ENCODE assay signal across 1 cellular context in the genomic region with DNA sequence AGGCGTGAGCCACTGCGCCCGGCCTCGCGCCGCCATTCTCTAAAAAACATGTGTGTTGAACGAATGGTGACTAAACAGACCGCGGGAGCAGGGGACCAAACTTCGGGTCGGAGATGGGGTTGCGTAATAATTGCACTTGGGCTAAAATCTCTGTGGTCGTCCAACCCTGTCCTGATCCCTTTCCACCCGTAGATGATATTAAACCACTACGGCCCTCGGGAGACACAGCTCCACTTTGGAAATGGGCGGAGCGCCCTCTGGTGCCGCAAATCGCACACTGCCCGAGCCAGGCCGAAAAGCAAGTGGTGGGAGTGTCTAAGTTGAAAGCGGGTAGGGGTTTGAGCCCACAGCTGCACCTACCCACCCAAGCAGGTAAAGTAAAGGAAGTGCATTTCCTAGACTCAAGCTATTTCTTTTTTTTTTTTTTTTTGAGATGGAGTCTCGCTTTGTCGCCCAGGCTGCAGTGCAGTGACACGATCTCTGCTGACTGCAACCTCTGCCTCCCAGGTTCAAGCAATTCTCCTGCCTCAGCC.
TF ChIP-seq lines count a peak whose summit lies in the region.

No MANE protein-coding gene starts in this region.

TF ChIP-seq in HepG2, 621 proteins besides CTCF, POLR2A, EP300 and RAD21 (continued from another document):
- TF ChIP-seq, protein P1, sequence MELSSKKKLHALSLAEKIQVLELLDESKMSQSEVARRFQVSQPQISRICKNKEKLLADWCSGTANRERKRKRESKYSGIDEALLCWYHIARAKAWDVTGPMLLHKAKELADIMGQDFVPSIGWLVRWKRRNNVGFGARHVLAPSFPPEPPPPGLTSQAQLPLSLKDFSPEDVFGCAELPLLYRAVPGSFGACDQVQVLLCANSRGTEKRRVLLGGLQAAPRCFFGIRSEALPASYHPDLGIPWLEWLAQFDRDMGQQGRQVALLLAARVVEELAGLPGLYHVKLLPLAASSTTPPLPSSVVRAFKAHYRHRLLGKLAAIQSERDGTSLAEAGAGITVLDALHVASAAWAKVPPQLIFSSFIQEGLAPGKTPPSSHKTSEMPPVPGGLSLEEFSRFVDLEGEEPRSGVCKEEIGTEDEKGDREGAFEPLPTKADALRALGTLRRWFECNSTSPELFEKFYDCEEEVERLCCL (CRISPR knock-in tag; IDR thresholded peaks at IDR 0.05; ENCODE audit: borderline replicate concordance): no peak
- TF ChIP-seq TEAD3 (CRISPR knock-in tag; optimal IDR thresholded peaks at IDR 0.05; ENCODE audit: borderline replicate concordance): peak; percentile 15
- 0 out of 2 replicates have a peak, but pooled peaks have one; percentile 31 for TF ChIP-seq RXRB (CRISPR knock-in tag; IDR thresholded peaks at IDR 0.05; ENCODE audit: borderline replicate concordance)
- TF ChIP-seq THAP11 (CRISPR knock-in tag; IDR thresholded peaks at IDR 0.05): peak; percentile 86
- TF ChIP-seq ZNF468 (CRISPR knock-in tag; IDR thresholded peaks at IDR 0.05): no peak
- TF ChIP-seq FIP1L1 (IDR thresholded peaks at IDR 0.05; ENCODE audit: borderline replicate concordance, insufficient read depth, low read depth, low read length): no peak
- peak; percentile 80 for TF ChIP-seq CCDC6 (CRISPR knock-in tag; IDR thresholded peaks at IDR 0.05)
- no peak for TF ChIP-seq ZNF772 (CRISPR knock-in tag; IDR thresholded peaks at IDR 0.05)
- TF ChIP-seq, protein P2, sequence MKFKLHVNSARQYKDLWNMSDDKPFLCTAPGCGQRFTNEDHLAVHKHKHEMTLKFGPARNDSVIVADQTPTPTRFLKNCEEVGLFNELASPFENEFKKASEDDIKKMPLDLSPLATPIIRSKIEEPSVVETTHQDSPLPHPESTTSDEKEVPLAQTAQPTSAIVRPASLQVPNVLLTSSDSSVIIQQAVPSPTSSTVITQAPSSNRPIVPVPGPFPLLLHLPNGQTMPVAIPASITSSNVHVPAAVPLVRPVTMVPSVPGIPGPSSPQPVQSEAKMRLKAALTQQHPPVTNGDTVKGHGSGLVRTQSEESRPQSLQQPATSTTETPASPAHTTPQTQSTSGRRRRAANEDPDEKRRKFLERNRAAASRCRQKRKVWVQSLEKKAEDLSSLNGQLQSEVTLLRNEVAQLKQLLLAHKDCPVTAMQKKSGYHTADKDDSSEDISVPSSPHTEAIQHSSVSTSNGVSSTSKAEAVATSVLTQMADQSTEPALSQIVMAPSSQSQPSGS (CRISPR knock-in tag; IDR thresholded peaks at IDR 0.05): no peak
- TF ChIP-seq ZNF143 (CRISPR knock-in tag; IDR thresholded peaks at IDR 0.05): peak; percentile 27; the same call in 1 of the 2 replicates
- no peak for TF ChIP-seq HNRNPLL (IDR thresholded peaks at IDR 0.05; ENCODE audit: low read depth, low read length, poor library complexity, severe bottlenecking)
- no peak for TF ChIP-seq NR2C2 (CRISPR knock-in tag; IDR thresholded peaks at IDR 0.05; ENCODE audit: borderline replicate concordance)
- TF ChIP-seq, protein P3, sequence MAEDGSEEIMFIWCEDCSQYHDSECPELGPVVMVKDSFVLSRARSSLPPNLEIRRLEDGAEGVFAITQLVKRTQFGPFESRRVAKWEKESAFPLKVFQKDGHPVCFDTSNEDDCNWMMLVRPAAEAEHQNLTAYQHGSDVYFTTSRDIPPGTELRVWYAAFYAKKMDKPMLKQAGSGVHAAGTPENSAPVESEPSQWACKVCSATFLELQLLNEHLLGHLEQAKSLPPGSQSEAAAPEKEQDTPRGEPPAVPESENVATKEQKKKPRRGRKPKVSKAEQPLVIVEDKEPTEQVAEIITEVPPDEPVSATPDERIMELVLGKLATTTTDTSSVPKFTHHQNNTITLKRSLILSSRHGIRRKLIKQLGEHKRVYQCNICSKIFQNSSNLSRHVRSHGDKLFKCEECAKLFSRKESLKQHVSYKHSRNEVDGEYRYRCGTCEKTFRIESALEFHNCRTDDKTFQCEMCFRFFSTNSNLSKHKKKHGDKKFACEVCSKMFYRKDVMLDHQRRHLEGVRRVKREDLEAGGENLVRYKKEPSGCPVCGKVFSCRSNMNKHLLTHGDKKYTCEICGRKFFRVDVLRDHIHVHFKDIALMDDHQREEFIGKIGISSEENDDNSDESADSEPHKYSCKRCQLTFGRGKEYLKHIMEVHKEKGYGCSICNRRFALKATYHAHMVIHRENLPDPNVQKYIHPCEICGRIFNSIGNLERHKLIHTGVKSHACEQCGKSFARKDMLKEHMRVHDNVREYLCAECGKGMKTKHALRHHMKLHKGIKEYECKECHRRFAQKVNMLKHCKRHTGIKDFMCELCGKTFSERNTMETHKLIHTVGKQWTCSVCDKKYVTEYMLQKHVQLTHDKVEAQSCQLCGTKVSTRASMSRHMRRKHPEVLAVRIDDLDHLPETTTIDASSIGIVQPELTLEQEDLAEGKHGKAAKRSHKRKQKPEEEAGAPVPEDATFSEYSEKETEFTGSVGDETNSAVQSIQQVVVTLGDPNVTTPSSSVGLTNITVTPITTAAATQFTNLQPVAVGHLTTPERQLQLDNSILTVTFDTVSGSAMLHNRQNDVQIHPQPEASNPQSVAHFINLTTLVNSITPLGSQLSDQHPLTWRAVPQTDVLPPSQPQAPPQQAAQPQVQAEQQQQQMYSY (CRISPR knock-in tag; IDR thresholded peaks at IDR 0.05): no peak
- no peak for TF ChIP-seq ZC3H4 (CRISPR knock-in tag; IDR thresholded peaks at IDR 0.05; ENCODE audit: borderline replicate concordance)
- no peak for TF ChIP-seq ZBTB20 (CRISPR knock-in tag; IDR thresholded peaks at IDR 0.05; ENCODE audit: borderline replicate concordance, low read depth)
- TF ChIP-seq, protein P4, sequence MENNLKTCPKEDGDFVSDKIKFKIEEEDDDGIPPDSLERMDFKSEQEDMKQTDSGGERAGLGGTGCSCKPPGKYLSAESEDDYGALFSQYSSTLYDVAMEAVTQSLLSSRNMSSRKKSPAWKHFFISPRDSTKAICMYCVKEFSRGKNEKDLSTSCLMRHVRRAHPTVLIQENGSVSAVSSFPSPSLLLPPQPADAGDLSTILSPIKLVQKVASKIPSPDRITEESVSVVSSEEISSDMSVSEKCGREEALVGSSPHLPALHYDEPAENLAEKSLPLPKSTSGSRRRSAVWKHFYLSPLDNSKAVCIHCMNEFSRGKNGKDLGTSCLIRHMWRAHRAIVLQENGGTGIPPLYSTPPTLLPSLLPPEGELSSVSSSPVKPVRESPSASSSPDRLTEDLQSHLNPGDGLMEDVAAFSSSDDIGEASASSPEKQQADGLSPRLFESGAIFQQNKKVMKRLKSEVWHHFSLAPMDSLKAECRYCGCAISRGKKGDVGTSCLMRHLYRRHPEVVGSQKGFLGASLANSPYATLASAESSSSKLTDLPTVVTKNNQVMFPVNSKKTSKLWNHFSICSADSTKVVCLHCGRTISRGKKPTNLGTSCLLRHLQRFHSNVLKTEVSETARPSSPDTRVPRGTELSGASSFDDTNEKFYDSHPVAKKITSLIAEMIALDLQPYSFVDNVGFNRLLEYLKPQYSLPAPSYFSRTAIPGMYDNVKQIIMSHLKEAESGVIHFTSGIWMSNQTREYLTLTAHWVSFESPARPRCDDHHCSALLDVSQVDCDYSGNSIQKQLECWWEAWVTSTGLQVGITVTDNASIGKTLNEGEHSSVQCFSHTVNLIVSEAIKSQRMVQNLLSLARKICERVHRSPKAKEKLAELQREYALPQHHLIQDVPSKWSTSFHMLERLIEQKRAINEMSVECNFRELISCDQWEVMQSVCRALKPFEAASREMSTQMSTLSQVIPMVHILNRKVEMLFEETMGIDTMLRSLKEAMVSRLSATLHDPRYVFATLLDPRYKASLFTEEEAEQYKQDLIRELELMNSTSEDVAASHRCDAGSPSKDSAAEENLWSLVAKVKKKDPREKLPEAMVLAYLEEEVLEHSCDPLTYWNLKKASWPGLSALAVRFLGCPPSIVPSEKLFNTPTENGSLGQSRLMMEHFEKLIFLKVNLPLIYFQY (CRISPR knock-in tag; IDR thresholded peaks at IDR 0.05; ENCODE audit: borderline replicate concordance): no peak
- TF ChIP-seq ZNF781 (CRISPR knock-in tag; IDR thresholded peaks at IDR 0.05; ENCODE audit: borderline replicate concordance, not compliant biosample characterization): no peak
- no peak for TF ChIP-seq SP4 (CRISPR knock-in tag; IDR thresholded peaks at IDR 0.05)
- TF ChIP-seq BRD4 (CRISPR knock-in tag; IDR thresholded peaks at IDR 0.05): no peak
- no peak for TF ChIP-seq IRX3 (CRISPR knock-in tag; IDR thresholded peaks at IDR 0.05; ENCODE audit: borderline replicate concordance, low read depth)
- peak; percentile 66 for TF ChIP-seq HIVEP1 (CRISPR knock-in tag; IDR thresholded peaks at IDR 0.05)
- no peak for TF ChIP-seq FOXA1 (IDR thresholded peaks at IDR 0.05)
- TF ChIP-seq FOXA1 (CRISPR knock-in tag; IDR thresholded peaks at IDR 0.05): no peak
- TF ChIP-seq POLR2G (IDR thresholded peaks at IDR 0.05; ENCODE audit: low read depth, low read length): no peak
- TF ChIP-seq, protein P5, sequence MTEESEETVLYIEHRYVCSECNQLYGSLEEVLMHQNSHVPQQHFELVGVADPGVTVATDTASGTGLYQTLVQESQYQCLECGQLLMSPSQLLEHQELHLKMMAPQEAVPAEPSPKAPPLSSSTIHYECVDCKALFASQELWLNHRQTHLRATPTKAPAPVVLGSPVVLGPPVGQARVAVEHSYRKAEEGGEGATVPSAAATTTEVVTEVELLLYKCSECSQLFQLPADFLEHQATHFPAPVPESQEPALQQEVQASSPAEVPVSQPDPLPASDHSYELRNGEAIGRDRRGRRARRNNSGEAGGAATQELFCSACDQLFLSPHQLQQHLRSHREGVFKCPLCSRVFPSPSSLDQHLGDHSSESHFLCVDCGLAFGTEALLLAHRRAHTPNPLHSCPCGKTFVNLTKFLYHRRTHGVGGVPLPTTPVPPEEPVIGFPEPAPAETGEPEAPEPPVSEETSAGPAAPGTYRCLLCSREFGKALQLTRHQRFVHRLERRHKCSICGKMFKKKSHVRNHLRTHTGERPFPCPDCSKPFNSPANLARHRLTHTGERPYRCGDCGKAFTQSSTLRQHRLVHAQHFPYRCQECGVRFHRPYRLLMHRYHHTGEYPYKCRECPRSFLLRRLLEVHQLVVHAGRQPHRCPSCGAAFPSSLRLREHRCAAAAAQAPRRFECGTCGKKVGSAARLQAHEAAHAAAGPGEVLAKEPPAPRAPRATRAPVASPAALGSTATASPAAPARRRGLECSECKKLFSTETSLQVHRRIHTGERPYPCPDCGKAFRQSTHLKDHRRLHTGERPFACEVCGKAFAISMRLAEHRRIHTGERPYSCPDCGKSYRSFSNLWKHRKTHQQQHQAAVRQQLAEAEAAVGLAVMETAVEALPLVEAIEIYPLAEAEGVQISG (CRISPR knock-in tag; IDR thresholded peaks at IDR 0.05): no peak
- TF ChIP-seq TSC22D2 (CRISPR knock-in tag; IDR thresholded peaks at IDR 0.05; ENCODE audit: borderline replicate concordance): no peak
- TF ChIP-seq, protein P6, sequence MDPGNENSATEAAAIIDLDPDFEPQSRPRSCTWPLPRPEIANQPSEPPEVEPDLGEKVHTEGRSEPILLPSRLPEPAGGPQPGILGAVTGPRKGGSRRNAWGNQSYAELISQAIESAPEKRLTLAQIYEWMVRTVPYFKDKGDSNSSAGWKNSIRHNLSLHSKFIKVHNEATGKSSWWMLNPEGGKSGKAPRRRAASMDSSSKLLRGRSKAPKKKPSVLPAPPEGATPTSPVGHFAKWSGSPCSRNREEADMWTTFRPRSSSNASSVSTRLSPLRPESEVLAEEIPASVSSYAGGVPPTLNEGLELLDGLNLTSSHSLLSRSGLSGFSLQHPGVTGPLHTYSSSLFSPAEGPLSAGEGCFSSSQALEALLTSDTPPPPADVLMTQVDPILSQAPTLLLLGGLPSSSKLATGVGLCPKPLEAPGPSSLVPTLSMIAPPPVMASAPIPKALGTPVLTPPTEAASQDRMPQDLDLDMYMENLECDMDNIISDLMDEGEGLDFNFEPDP (CRISPR knock-in tag; conservative IDR thresholded peaks at IDR 0.05): no peak
- no peak for TF ChIP-seq HDAC2 (CRISPR knock-in tag; IDR thresholded peaks at IDR 0.05)
- TF ChIP-seq MZF1 (CRISPR knock-in tag; IDR thresholded peaks at IDR 0.05; ENCODE audit: borderline replicate concordance): no peak
- no peak for TF ChIP-seq TOPORS (CRISPR knock-in tag; IDR thresholded peaks at IDR 0.05)
TF ChIP-seq in HepG2: peak in this region for 63.
